ENCODE assay signal across 15 cellular contexts in the genomic region with DNA sequence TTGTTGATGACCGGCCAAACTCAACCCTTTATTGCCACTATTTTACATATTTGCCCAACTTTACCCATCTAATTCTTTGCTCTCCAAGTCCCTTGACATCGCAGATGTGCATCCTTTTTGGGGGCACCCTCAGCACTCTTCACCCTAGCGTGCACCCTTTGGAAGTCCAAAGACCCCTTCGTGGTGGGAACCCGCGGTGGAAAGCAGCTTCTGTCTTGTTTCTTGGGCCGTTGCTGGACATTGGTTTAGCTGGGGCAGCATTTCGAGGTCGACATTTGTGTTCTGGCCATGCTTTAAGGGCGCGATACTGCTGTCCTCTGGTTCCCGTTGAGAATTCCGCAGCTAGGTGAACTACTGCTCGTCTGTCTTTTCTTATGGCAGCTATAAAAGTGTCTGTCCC. TPM values are rescaled to one million over a fixed set of nuclear protein-coding genes. Genes with fewer than 3 reads are reported as not detected.
DNase-seq lines count a peak whose midpoint lies in the region; ATAC-seq and TF ChIP-seq lines count a peak whose summit lies in the region.
"Had no signal": no experiment of that assay in that cellular context is flagged by ENCODE, and none has a peak within 500 bp of the region (broad histone marks: within the 10 kb centered on the region; RNA-seq: fewer than 3 reads in every experiment).

No MANE protein-coding gene starts in this region.

- no peak overlapping the region for H3K27ac ChIP-seq in subcutaneous abdominal adipose tissue (ENCODE audit: low read depth, low read length)

- no peak for DNase-seq in activated T-cell treated with anti-CD3 and anti-CD28 coated beads, Interleukin-2, amount 50 U/mL, for 4 hours
- DNase-seq in activated T-cell treated with anti-CD3 and anti-CD28 coated beads, Interleukin-2, amount 50 U/mL, for 48 hours: no peak
- DNase-seq in chondrocyte (ENCODE audit: low spot score) (peak; percentile 44), mesenteric fat pad (ENCODE audit: low spot score) (peak; percentile 64), hypothalamus (lab: John Stamatoyannopoulos, UW) (no peak)
- DNase-seq: DMS 273 treated with DMSO at 0.1 percent for 48 hours, NCI-H1092, NCI-H446 treated with DMSO at 0.1 percent for 48 hours had no signal

- no peak overlapping the region for H3K9ac ChIP-seq in subcutaneous abdominal adipose tissue (ENCODE audit: low read length in 5 of 5)

- peaks cover 1% of the 10 kb centered on the region for H3K4me1 Mint-ChIP-seq in activated T-cell treated with anti-CD3 and anti-CD28 coated beads, Interleukin-2, amount 50 U/mL, for 4 hours (ENCODE audit: low read depth)
- no peaks in the 10 kb centered on the region for H3K4me1 Mint-ChIP-seq in chondrocyte (ENCODE audit: low read depth)

- no peak for ATAC-seq in activated T-cell treated with anti-CD3 and anti-CD28 coated beads, Interleukin-2, amount 50 U/mL, for 4 hours
- ATAC-seq in HG02759 (IDR thresholded peaks at IDR 0.05; ENCODE audit: unreplicated experiment): no peak
- ATAC-seq in GM21576 (IDR thresholded peaks at IDR 0.05; ENCODE audit: unreplicated experiment): no peak
- ATAC-seq: esophagus mucosa had no signal

- H3K9me3 Mint-ChIP-seq in activated T-cell treated with anti-CD3 and anti-CD28 coated beads, Interleukin-2, amount 50 U/mL, for 4 hours: no peaks in the 10 kb centered on the region
- H3K9me3 Mint-ChIP-seq in chondrocyte (ENCODE audit: low read depth): peaks cover 11% of the 10 kb centered on the region

- H3K27ac Mint-ChIP-seq in chondrocyte (ENCODE audit: unreplicated experiment): no peak overlapping the region
- H3K27ac Mint-ChIP-seq: progenitor cell of endocrine pancreas, type B pancreatic cell had no signal

- TF ChIP-seq CTCF in chondrocyte (IDR thresholded peaks at IDR 0.05): no peak

- H3K36me3 ChIP-seq in subcutaneous abdominal adipose tissue (ENCODE audit: control insufficient read depth in 5 of 5, insufficient read depth in 5 of 5, low read length in 5 of 5): no peaks in the 10 kb centered on the region

- peak overlapping the region in 3 of 5 donors; percentile 34 to 58 (median 45) for H3K4me3 ChIP-seq in subcutaneous abdominal adipose tissue (ENCODE audit: low read depth in 1 of 5, low read length in 5 of 5)

- H3K9me3 ChIP-seq in subcutaneous abdominal adipose tissue (ENCODE audit: control insufficient read depth in 5 of 5, low read length in 5 of 5): peaks cover 0 to 2% (median 0%) of the 10 kb centered on the region in 5 donors

- peaks cover 0 to 10% (median 0%) of the 10 kb centered on the region in 5 donors for H3K4me1 ChIP-seq in subcutaneous abdominal adipose tissue (ENCODE audit: control insufficient read depth in 5 of 5, insufficient read depth in 5 of 5, low read length in 5 of 5)

- no peaks in the 10 kb centered on the region for H3K36me3 Mint-ChIP-seq in activated T-cell treated with anti-CD3 and anti-CD28 coated beads, Interleukin-2, amount 50 U/mL, for 4 hours (ENCODE audit: insufficient read depth)
- H3K36me3 Mint-ChIP-seq in chondrocyte (ENCODE audit: low read depth): peaks cover 9% of the 10 kb centered on the region

- peaks cover 52% of the 10 kb centered on the region for H3K27me3 Mint-ChIP-seq in activated T-cell treated with anti-CD3 and anti-CD28 coated beads, Interleukin-2, amount 50 U/mL, for 4 hours (ENCODE audit: low read depth)
- peaks cover 23% of the 10 kb centered on the region for H3K27me3 Mint-ChIP-seq in chondrocyte (ENCODE audit: low read depth)
- H3K27me3 Mint-ChIP-seq: type B pancreatic cell had no signal

- H3K27me3 ChIP-seq in subcutaneous abdominal adipose tissue (ENCODE audit: control insufficient read depth in 5 of 5, insufficient read depth in 4 of 5, low read length in 5 of 5): peaks cover 0 to 7% (median 4%) of the 10 kb centered on the region in 5 donors

- peak overlapping the region; percentile 55 for H3K4me3 Mint-ChIP-seq in activated T-cell treated with anti-CD3 and anti-CD28 coated beads, Interleukin-2, amount 50 U/mL, for 4 hours
- no peak overlapping the region for H3K4me3 Mint-ChIP-seq in chondrocyte (ENCODE audit: unreplicated experiment)
- H3K4me3 Mint-ChIP-seq: type B pancreatic cell had no signal

RNA-seq across cellular contexts. Expression of a gene that starts 0.3 kb away (rescaled TPM):
- total RNA-seq in activated T-cell treated with anti-CD3 and anti-CD28 coated beads, Interleukin-2, amount 50 U/mL, for 4 hours: under 1 TPM in 1 of 3 donors, not detected in 2; 0.05 TPM
- total RNA-seq in chondrocyte: 0.05 TPM in 1 of 3 replicates, not detected in the others
- total RNA-seq in mesenteric fat pad: 0.22 TPM
- total RNA-seq: esophagus mucosa, HT-29 had no signal

RNA-seq across cellular contexts. Expression of a gene that starts 21.4 kb away (rescaled TPM):
- total RNA-seq in activated T-cell treated with anti-CD3 and anti-CD28 coated beads, Interleukin-2, amount 50 U/mL, for 4 hours: under 1 TPM; 0.08 to 0.32 (median 0.23) TPM
- total RNA-seq in chondrocyte: 0.82 to 1.2 TPM (median 1.00 TPM) in 3 replicates
- total RNA-seq in mesenteric fat pad: 6.1 TPM
- total RNA-seq: HT-29 had no signal

Comparison
In these comparisons a context has a peak if more than half of its experiments do, and no peak if none do; other contexts are left out.
1. DNase-seq: peak in chondrocyte (single experiment) and mesenteric fat pad (single experiment); none in activated T-cell treated with anti-CD3 and anti-CD28 coated beads, Interleukin-2, amount 50 U/mL, for 4 hours (single experiment), activated T-cell treated with anti-CD3 and anti-CD28 coated beads, Interleukin-2, amount 50 U/mL, for 48 hours (0 of 2) and hypothalamus (0 of 51).